Comparison of ENCODE assay signal across 22 cellular contexts in the genomic region with DNA sequence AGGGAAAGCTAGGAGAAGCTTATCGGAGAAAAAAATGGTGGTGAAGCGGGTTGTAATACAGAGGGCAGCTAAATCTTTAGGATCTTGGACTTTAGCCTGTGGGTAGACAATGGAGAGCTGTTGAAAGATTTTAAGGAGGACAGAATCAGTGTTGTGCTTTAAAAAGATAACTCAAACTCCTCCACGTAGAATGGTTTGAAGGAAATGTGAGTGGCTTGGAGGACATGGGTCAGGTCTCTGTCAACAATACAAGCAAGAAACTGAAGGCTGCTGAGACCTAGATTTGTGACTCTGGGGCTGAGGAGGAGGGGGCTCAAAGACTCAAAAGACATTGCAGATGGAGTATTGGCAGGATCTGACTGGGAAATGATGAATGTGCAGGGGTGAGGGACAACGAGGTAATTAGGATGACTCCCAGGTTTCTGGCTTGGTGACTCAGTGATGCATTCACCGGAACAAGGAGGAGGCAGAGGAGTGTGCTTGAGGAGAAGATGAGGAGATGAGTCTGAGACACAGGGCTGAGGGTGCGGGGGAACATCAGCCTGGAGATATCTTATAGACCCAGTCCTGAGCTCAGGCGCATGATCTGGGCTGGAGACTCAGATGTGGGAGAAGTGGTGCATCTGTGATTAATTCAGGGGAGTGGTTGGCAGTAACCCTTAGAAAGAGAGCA. TPM values are rescaled to one million over a fixed set of nuclear protein-coding genes. Genes with fewer than 3 reads are reported as not detected.
DNase-seq lines count a peak whose midpoint lies in the region; ATAC-seq, FAIRE-seq and TF ChIP-seq lines count a peak whose summit lies in the region.
"Had no signal": no experiment of that assay in that cellular context is flagged by ENCODE, and none has a peak within 500 bp of the region (broad histone marks: within the 10 kb centered on the region; RNA-seq: fewer than 3 reads in every experiment).

No MANE protein-coding gene starts in this region.

- TF ChIP-seq POLR2A in HCT116 (IDR thresholded peaks at IDR 0.05; ENCODE audit: borderline replicate concordance, extremely low read depth, insufficient read depth, insufficient read length) = no peak

- no TSS peak for BruUV-seq in HCT116 (replicated peaks; lab: Mats Ljungman, UMichigan)

- ATAC-seq in HCT116 (no peak), foreskin keratinocyte (peak; percentile 89), left ventricle myocardium superior (no peak), GM18520 (IDR thresholded peaks at IDR 0.05; ENCODE audit: unreplicated experiment) (no peak)

- no peaks in the 10 kb centered on the region for H3K9me2 ChIP-seq in HCT116 (ENCODE audit: insufficient read depth)

- peak; percentile 74 for FAIRE-seq in RCC 7860 (lab: Jason Lieb, UNC)
- FAIRE-seq: small intestine had no signal

- RAD21 ChIA-PET in HCT116 (lab: Charles Lee; ENCODE audit: low non-redundant PET in 1 of 2, low total read pairs in 2 of 2, uncharacterized antibody in 2 of 2, unreplicated experiment in 2 of 2) = no interaction called here

- POLR2A ChIA-PET in HCT116 (lab: Charles Lee) = no interaction called here

- H3K79me2 ChIP-seq in HCT116 (ENCODE audit: insufficient read depth, low read length) = peaks cover 17% of the 10 kb centered on the region

- CTCF ChIA-PET in HCT116 (lab: Charles Lee) = no interaction called here

- TF ChIP-seq RAD21 in HCT116 (IDR thresholded peaks at IDR 0.05; ENCODE audit: low read depth) = no peak

- peak overlapping the region; percentile 16 for H2AFZ ChIP-seq in HCT116 (ENCODE audit: low read depth, low read length, poor library complexity, severe bottlenecking)

- H3K4me3 ChIP-seq in HCT116 (replicated peaks in 1 of 2; ENCODE audit: low read depth in 1 of 2, low read length in 2 of 2) = no peak overlapping the region
- no peak overlapping the region for H3K4me3 ChIP-seq in skeletal muscle cell (ENCODE audit: low read depth, low read length)
- H3K4me3 ChIP-seq: BLaER1 treated with 17β-estradiol and CSF1 and Interleukin-3, amounts not matched to agents 10 nM and 100 nM; coronary artery; thoracic aorta had no signal

- H3K27me3 ChIP-seq in HCT116 (ENCODE audit: insufficient read depth, low read length) = no peaks in the 10 kb centered on the region
- H3K27me3 ChIP-seq in foreskin keratinocyte = no peaks in the 10 kb centered on the region
- H3K27me3 ChIP-seq: BLaER1 treated with 17β-estradiol and CSF1 and Interleukin-3, amounts not matched to agents 10 nM and 100 nM had no signal

- TF ChIP-seq CTCF in HCT116 (IDR thresholded peaks at IDR 0.05 in 2 of 3, conservative IDR thresholded peaks at IDR 0.05 in 1 of 3; ENCODE audit: borderline replicate concordance in 1 of 3, insufficient read depth in 1 of 3, low read depth in 2 of 3, low read length in 2 of 3) (no peak), foreskin keratinocyte (conservative IDR thresholded peaks at IDR 0.05) (no peak)

- H3K27ac ChIP-seq in HCT116 (ENCODE audit: low read depth, low read length) (no peak overlapping the region), foreskin keratinocyte (no peak overlapping the region)
- H3K27ac ChIP-seq: BLaER1 treated with 17β-estradiol and CSF1 and Interleukin-3, amounts not matched to agents 10 nM and 100 nM; coronary artery; epithelial cell of prostate; thoracic aorta had no signal

- H4K20me1 ChIP-seq in HCT116 (ENCODE audit: insufficient read depth) = 0 out of 2 replicates have a peak, but pooled peaks cover 1% of the 10 kb centered on the region

- H3K4me1 ChIP-seq in HCT116 (ENCODE audit: control insufficient read depth in 1 of 2, insufficient read depth in 2 of 2, low read length in 2 of 2) (peaks cover 0 to 17% of the 10 kb centered on the region in 2 experiments; a peak in 2 of 4 replicates), foreskin keratinocyte (no peaks in the 10 kb centered on the region)

- DNase-seq in HCT116 (ENCODE audit: low read depth, low spot score) (no peak), RCC 7860 (ENCODE audit: low spot score) (peak; percentile 72), foreskin keratinocyte (peak in 1 of 2 donors; percentile 75), skeletal muscle cell (ENCODE audit: low read depth) (peak; percentile 15), left ventricle myocardium superior (no peak)
- DNase-seq in activated effector memory CD4-positive, alpha-beta T cell treated with anti-CD3 and anti-CD28 coated beads, Interleukin-2, amount 50 U/mL, for 16 hours = no peak
- DNase-seq: activated CD4-positive, alpha-beta T cell treated with anti-CD3 and anti-CD28 coated beads for 4 hours; activated CD8-positive, alpha-beta memory T cell treated with anti-CD3 and anti-CD28 coated beads, Interleukin-2, amount 50 U/mL, for 4 hours; aorta; DMS53; Kasumi-1; midbrain; NCI-H1436; NCI-H345; Right ventricle myocardium superior; small intestine; stimulated activated CD4-positive, alpha-beta T cell treated with anti-CD3 and anti-CD28 coated beads, Interleukin-4, amount 100 ng/mL, for 4 hours had no signal

- H3K36me3 ChIP-seq in HCT116 (ENCODE audit: control insufficient read depth in 1 of 2, insufficient read depth in 2 of 2, low read length in 2 of 2) = peaks cover 6 to 14% of the 10 kb centered on the region in 2 experiments; a peak in 2 of 4 replicates
- H3K36me3 ChIP-seq: thoracic aorta had no signal

- no peaks in the 10 kb centered on the region for H3K9me3 ChIP-seq in HCT116 (ENCODE audit: control insufficient read depth in 1 of 2, insufficient read depth in 1 of 2, low read depth in 1 of 2, low read length in 2 of 2)
- H3K9me3 ChIP-seq: BLaER1 treated with 17β-estradiol and CSF1 and Interleukin-3, amounts not matched to agents 10 nM and 100 nM; thoracic aorta had no signal

- intact Hi-C loops in HCT116 (cut with micrococcal nuclease) = no loop called here
- intact Hi-C loops in left ventricle myocardium superior (cut with micrococcal nuclease) = no loop called here

- no peak overlapping the region for H3K9ac ChIP-seq in HCT116 (ENCODE audit: low read length)
- H3K9ac ChIP-seq: BLaER1 treated with 17β-estradiol and CSF1 and Interleukin-3, amounts not matched to agents 10 nM and 100 nM had no signal

- peak overlapping the region; percentile 23; the same call in 1 of the 2 replicates for H3K4me2 ChIP-seq in HCT116 (ENCODE audit: low read length)
- H3K4me2 ChIP-seq: BLaER1 treated with 17β-estradiol and CSF1 and Interleukin-3, amounts not matched to agents 10 nM and 100 nM had no signal

TF ChIP-seq in HCT116, 20 proteins besides CTCF, POLR2A, EP300 and RAD21:
- TF ChIP-seq REST (IDR thresholded peaks at IDR 0.05; ENCODE audit: low read depth) (no peak), EZH2 (IDR thresholded peaks at IDR 0.05) (no peak), FOSL1 (IDR thresholded peaks at IDR 0.05; ENCODE audit: low read depth) (no peak), ELF1 (IDR thresholded peaks at IDR 0.05; ENCODE audit: borderline replicate concordance, low read depth) (no peak), ZNF274 (IDR thresholded peaks at IDR 0.05; ENCODE audit: low read depth, low read length) (no peak), CEBPB (IDR thresholded peaks at IDR 0.05; ENCODE audit: low read depth) (no peak), ZFX (IDR thresholded peaks at IDR 0.05) (no peak), SIN3A (IDR thresholded peaks at IDR 0.05; ENCODE audit: low read depth) (no peak), YY1 (IDR thresholded peaks at IDR 0.05; ENCODE audit: extremely low read depth, insufficient replicate concordance, low read depth, low read length) (no peak), JUND (IDR thresholded peaks at IDR 0.05) (no peak), SP1 (IDR thresholded peaks at IDR 0.05; ENCODE audit: low read depth) (no peak), TCF7L2 (IDR thresholded peaks at IDR 0.05; ENCODE audit: borderline replicate concordance, extremely low read depth, insufficient read depth, insufficient read length) (no peak)

RNA-seq across cellular contexts. Expression of gene RPS4X, which starts 3.3 kb away (rescaled TPM):
- 1,125 TPM for total RNA-seq in HCT116 (2021; ENCODE audit: unreplicated experiment)
- 1,648 and 1,992 TPM in 2 replicates for polyA plus RNA-seq in HCT116 (2012)
- 795 and 855 TPM in 2 replicates for total RNA-seq in foreskin keratinocyte
- polyA plus RNA-seq in foreskin keratinocyte = 1,037 and 1,115 TPM in 2 replicates
- total RNA-seq in left ventricle myocardium superior = 380 TPM

RNA-seq across cellular contexts. Expression of gene CITED1, which starts 25.4 kb away (rescaled TPM):
- total RNA-seq in HCT116 (2021; ENCODE audit: unreplicated experiment) (2.8 TPM), foreskin keratinocyte (0.28 TPM in 1 of 2 replicates, not detected in the other), left ventricle myocardium superior (not detected)
- polyA plus RNA-seq in HCT116 (2012) = 0.92 and 1.6 TPM in 2 replicates
- polyA plus RNA-seq in foreskin keratinocyte = 0.16 and 0.22 TPM in 2 replicates
- total RNA-seq: aorta, Right ventricle myocardium superior had no signal

RNA-seq across cellular contexts. Expression of gene ERCC6L, which starts 41.5 kb away (rescaled TPM):
- total RNA-seq in HCT116 (2021; ENCODE audit: unreplicated experiment) (12.5 TPM), foreskin keratinocyte (15.1 and 19.8 TPM in 2 replicates), left ventricle myocardium superior (0.05 TPM)
- 2.6 and 4.8 TPM in 2 replicates for polyA plus RNA-seq in HCT116 (2012)
- polyA plus RNA-seq in foreskin keratinocyte = 4.3 and 6.7 TPM in 2 replicates
- polyA plus RNA-seq: aorta had no signal

Comparison
In these comparisons a context has a peak if more than half of its experiments do, and no peak if none do; other contexts are left out.
1. DNase-seq: peak in RCC 7860 (single experiment) and skeletal muscle cell (single experiment); none in HCT116 (single experiment), activated effector memory CD4-positive, alpha-beta T cell treated with anti-CD3 and anti-CD28 coated beads, Interleukin-2, amount 50 U/mL, for 16 hours (single experiment) and left ventricle myocardium superior (single experiment).
2. RNA of gene ERCC6L, which starts 41.5 kb away (total RNA-seq): 15.1 to 19.8 TPM in foreskin keratinocyte and 12.5 TPM in HCT116 (single experiment); 0.05 TPM in left ventricle myocardium superior (single experiment); every median in the first group is over 10 times any median in the second.